In genomic region chr17:2071421-2072281, GRCh38 we compare ENCODE assay signal across 1 cellular context.
TF ChIP-seq lines count a peak whose summit lies in the region.

No MANE protein-coding gene starts in this region.

TF ChIP-seq in endothelial cell of umbilical vein, 7 proteins besides CTCF, POLR2A, EP300 and RAD21:
- no peak for TF ChIP-seq MAX (IDR thresholded peaks at IDR 0.05; ENCODE audit: insufficient read depth, insufficient read length)
- TF ChIP-seq POLR2AphosphoS5 (IDR thresholded peaks at IDR 0.05; ENCODE audit: insufficient read depth, low read depth, low read length), result peak; percentile 79
- peak; percentile 62 for TF ChIP-seq JUN (IDR thresholded peaks at IDR 0.05; ENCODE audit: borderline replicate concordance, insufficient read depth, insufficient read length, low read depth)
- TF ChIP-seq FOS (IDR thresholded peaks at IDR 0.05; ENCODE audit: borderline replicate concordance, insufficient read depth, low read length), result peak; percentile 50
TF ChIP-seq in endothelial cell of umbilical vein: peak in this region for 3.
